Comparison of ENCODE assay signal across 9 cellular contexts in genomic region chr7:98282727-98283126, GRCh38. TPM values are rescaled to one million over a fixed set of nuclear protein-coding genes. Genes with fewer than 3 reads are reported as not detected.
DNase-seq lines count a peak whose midpoint lies in the region; ATAC-seq lines count a peak whose summit lies in the region.
"Had no signal": no experiment of that assay in that cellular context is flagged by ENCODE, and none has a peak within 500 bp of the region (broad histone marks: within the 10 kb centered on the region; RNA-seq: fewer than 3 reads in every experiment).

No MANE protein-coding gene starts in this region.

- peak overlapping the region; percentile 75 for H3K4me3 ChIP-seq in rectal smooth muscle tissue (ENCODE audit: low read length)

- peak overlapping the region; percentile 63 to 79 for H3K27ac Mint-ChIP-seq in T-cell

- H3K36me3 ChIP-seq in ES-I3 (ENCODE audit: insufficient read depth, low read length) (peaks cover 4% of the 10 kb centered on the region; the same call in 1 of the 2 replicates), rectal smooth muscle tissue (ENCODE audit: control insufficient read depth, insufficient read depth, low read length) (peaks cover 2% of the 10 kb centered on the region)

- no peak for ATAC-seq in T-cell (replicated peaks in 1 of 4)
- ATAC-seq in GM21367 (IDR thresholded peaks at IDR 0.05; ENCODE audit: unreplicated experiment): no peak
- ATAC-seq: foreskin keratinocyte had no signal

- CTCF ChIA-PET in T-cell (lab: Charles Lee): interaction anchor here in 1 of 2 donors (0.9 kb wide), 1 partner anchor 32 kb away, joined by 4 read pairs; no protein-coding TSS in a partner anchor

- H3K9me3 ChIP-seq in ES-I3 (ENCODE audit: control insufficient read depth, insufficient read depth, low read length): no peaks in the 10 kb centered on the region

- peaks cover 38% of the 10 kb centered on the region for H3K4me1 ChIP-seq in ES-I3 (ENCODE audit: insufficient read depth, low read length)
- H3K4me1 ChIP-seq in rectal smooth muscle tissue (ENCODE audit: control insufficient read depth, insufficient read depth, low read length): peaks cover 34% of the 10 kb centered on the region

- H3K4me3 Mint-ChIP-seq in T-cell: peak overlapping the region; percentile 77 to 84 (median 79)

- H3K9me3 Mint-ChIP-seq in T-cell: no peaks in the 10 kb centered on the region

- H3K9ac ChIP-seq in ES-I3 (ENCODE audit: low read depth, low read length): peak overlapping the region; percentile 96
- H3K9ac ChIP-seq in rectal smooth muscle tissue (ENCODE audit: low read length): peak overlapping the region; percentile 42

- H3K4me1 Mint-ChIP-seq in T-cell: peaks cover 26 to 41% (median 39%) of the 10 kb centered on the region in 3 donors

- no peak overlapping the region for H3K27ac ChIP-seq in rectal smooth muscle tissue (ENCODE audit: low read depth, low read length)

- no peaks in the 10 kb centered on the region for H3K36me3 Mint-ChIP-seq in T-cell

- no peaks in the 10 kb centered on the region for H3K27me3 Mint-ChIP-seq in T-cell

- H3K27me3 ChIP-seq in rectal smooth muscle tissue (ENCODE audit: control insufficient read depth, insufficient read depth, low read length): no peaks in the 10 kb centered on the region
- H3K27me3 ChIP-seq: foreskin keratinocyte had no signal

- POLR2A ChIA-PET in T-cell (lab: Charles Lee): no interaction called here

- DNase-seq in T-cell: no peak
- peak; percentile 29 for DNase-seq in fibroblast of peridontal ligament (ENCODE audit: extremely low read depth)
- no peak for DNase-seq in SKM-1 (lab: John Stamatoyannopoulos, UW; ENCODE audit: unreplicated experiment)
- DNase-seq in dedifferentiated amniotic fluid mesenchymal stem cell (ENCODE audit: extremely low spot score): no peak
- no peak for DNase-seq in SW 1271 (lab: John Stamatoyannopoulos, UW)

RNA-seq across cellular contexts. Expression of gene BRI3, which starts 1.2 kb away (rescaled TPM):
- 10 to 100 TPM; 53.4 to 73.0 (median 61.2) TPM for total RNA-seq in T-cell

RNA-seq across cellular contexts. Expression of gene TECPR1, which starts 30.7 kb away (rescaled TPM):
- 100 to 1,000 TPM; 118 to 192 (median 162) TPM for total RNA-seq in T-cell
